In genomic region chr19:5880604-5881078, GRCh38 we compare ENCODE assay signal across 1 cellular context.
TF ChIP-seq lines count a peak whose summit lies in the region.

No MANE protein-coding gene starts in this region.

TF ChIP-seq in HepG2, 621 proteins besides CTCF, POLR2A, EP300 and RAD21 (continued from another document and continues in another):
- 0 out of 2 replicates have a peak, but pooled peaks have one; percentile 28 for TF ChIP-seq HBP1 (CRISPR knock-in tag; IDR thresholded peaks at IDR 0.05; ENCODE audit: low read depth)
- peak; percentile 54; the same call in 1 of the 2 replicates for TF ChIP-seq BRD4 (CRISPR knock-in tag; IDR thresholded peaks at IDR 0.05)
- peak; percentile 79 for TF ChIP-seq NFKBIZ (CRISPR knock-in tag; IDR thresholded peaks at IDR 0.05)
- TF ChIP-seq KLF16 (CRISPR knock-in tag; IDR thresholded peaks at IDR 0.05) = peak in 1 of 2 experiments; percentile 79; a peak in 2 of 4 replicates
- peak; percentile 84; the same call in 1 of the 2 replicates for TF ChIP-seq KDM1A (CRISPR knock-in tag; IDR thresholded peaks at IDR 0.05)
- peak; percentile 61; the same call in 1 of the 2 replicates for TF ChIP-seq CCDC6 (CRISPR knock-in tag; IDR thresholded peaks at IDR 0.05)
- peak; percentile 47; the same call in 1 of the 2 replicates for TF ChIP-seq ZNF746 (CRISPR knock-in tag; IDR thresholded peaks at IDR 0.05)
- TF ChIP-seq ZBTB33 (CRISPR knock-in tag; IDR thresholded peaks at IDR 0.05) = peak; percentile 43; the same call in 1 of the 2 replicates
- no peak for TF ChIP-seq ZNF570 (CRISPR knock-in tag; IDR thresholded peaks at IDR 0.05; ENCODE audit: borderline replicate concordance)
- peak; percentile 61; the same call in 1 of the 2 replicates for TF ChIP-seq ZNF205 (CRISPR knock-in tag; IDR thresholded peaks at IDR 0.05)
- no peak for TF ChIP-seq ZNF597 (CRISPR knock-in tag; IDR thresholded peaks at IDR 0.05)
- TF ChIP-seq RXRB (CRISPR knock-in tag; IDR thresholded peaks at IDR 0.05; ENCODE audit: borderline replicate concordance) = peak; percentile 88
- TF ChIP-seq HDAC2 (CRISPR knock-in tag; IDR thresholded peaks at IDR 0.05) = peak; percentile 47; the same call in 1 of the 2 replicates
- peak; percentile 85; the same call in 1 of the 2 replicates for TF ChIP-seq ZNF614 (CRISPR knock-in tag; IDR thresholded peaks at IDR 0.05; ENCODE audit: borderline replicate concordance)
- TF ChIP-seq ZUFSP (CRISPR knock-in tag; IDR thresholded peaks at IDR 0.05; ENCODE audit: borderline replicate concordance) = no peak
- peak; percentile 44; the same call in 1 of the 2 replicates for TF ChIP-seq RFXAP (CRISPR knock-in tag; IDR thresholded peaks at IDR 0.05; ENCODE audit: borderline replicate concordance)
- TF ChIP-seq MXD1 (CRISPR knock-in tag; IDR thresholded peaks at IDR 0.05) = no peak
- TF ChIP-seq ZNF546 (CRISPR knock-in tag; conservative IDR thresholded peaks at IDR 0.05) = 0 out of 2 replicates have a peak, but pooled peaks have one; percentile 30
- peak in 1 of 2 experiments; percentile 62; a peak in 1 of 4 replicates for TF ChIP-seq HMGXB4 (CRISPR knock-in tag; IDR thresholded peaks at IDR 0.05; ENCODE audit: borderline replicate concordance in 1 of 2, low read depth in 1 of 2)
- TF ChIP-seq ZFP91 (CRISPR knock-in tag; IDR thresholded peaks at IDR 0.05; ENCODE audit: borderline replicate concordance) = peak; percentile 64; the same call in 1 of the 2 replicates
- peak; percentile 78 for TF ChIP-seq SKI (IDR thresholded peaks at IDR 0.05; ENCODE audit: partially characterized antibody)
- TF ChIP-seq NFAT5 (CRISPR knock-in tag; IDR thresholded peaks at IDR 0.05) = no peak
- TF ChIP-seq RERE (CRISPR knock-in tag; IDR thresholded peaks at IDR 0.05; ENCODE audit: low read depth) = 0 out of 2 replicates have a peak, but pooled peaks have one; percentile 58
- TF ChIP-seq ZNF430 (CRISPR knock-in tag; IDR thresholded peaks at IDR 0.05) = peak; percentile 61; the same call in 1 of the 2 replicates
- TF ChIP-seq BCL6 (CRISPR knock-in tag; IDR thresholded peaks at IDR 0.05) = peak; percentile 74
- TF ChIP-seq ZNF841 (CRISPR knock-in tag; IDR thresholded peaks at IDR 0.05; ENCODE audit: borderline replicate concordance) = no peak
- peak; percentile 82; the same call in 1 of the 2 replicates for TF ChIP-seq SKIL (CRISPR knock-in tag; IDR thresholded peaks at IDR 0.05; ENCODE audit: borderline replicate concordance)
- no peak for TF ChIP-seq ZNF180 (CRISPR knock-in tag; IDR thresholded peaks at IDR 0.05; ENCODE audit: borderline replicate concordance, low read depth)
